Comparison of ENCODE assay signal across 8 cellular contexts in genomic region chr18:12230561-12230960, GRCh38. TPM values are rescaled to one million over a fixed set of nuclear protein-coding genes. Genes with fewer than 3 reads are reported as not detected.
"Had no signal": no experiment of that assay in that cellular context is flagged by ENCODE, and none has a peak within 500 bp of the region (broad histone marks: within the 10 kb centered on the region; RNA-seq: fewer than 3 reads in every experiment).

No MANE protein-coding gene starts in this region.

RNA-seq across cellular contexts. Expression of gene CIDEA, which starts 23.6 kb away (rescaled TPM):
- total RNA-seq: OCI-LY7, PC-3, PC-9, Peyer's patch, RPMI7951, SJCRH30, SJSA1, SK-MEL-5 had no signal
